Comparison of ENCODE assay signal across 18 cellular contexts in the genomic region with DNA sequence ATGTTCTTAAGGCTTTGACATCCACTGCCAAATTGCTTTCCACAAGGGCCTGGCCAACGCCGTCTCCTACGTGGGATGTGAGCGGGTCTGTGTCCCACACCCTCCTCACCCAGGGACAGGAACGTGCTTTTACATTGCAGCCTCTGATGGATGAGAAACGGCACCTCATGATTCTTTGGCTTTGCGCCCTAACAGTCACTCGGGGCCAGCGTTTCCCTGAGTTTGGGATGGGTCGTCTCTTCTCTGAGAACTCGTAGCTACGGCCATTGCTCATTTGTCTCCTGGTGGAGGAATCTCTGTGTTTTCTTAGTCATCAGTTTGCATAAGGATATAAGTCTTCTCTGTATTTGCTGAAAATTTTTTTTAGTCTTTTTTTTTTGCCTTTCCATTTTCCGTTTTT. TPM values are rescaled to one million over a fixed set of nuclear protein-coding genes. Genes with fewer than 3 reads are reported as not detected.
A peak's percentile ranks its signal among the peaks of the same experiment; 100 is the strongest.
DNase-seq lines count a peak whose midpoint lies in the region; ATAC-seq and TF ChIP-seq lines count a peak whose summit lies in the region.
"Had no signal": no experiment of that assay in that cellular context is flagged by ENCODE, and none has a peak within 500 bp of the region (broad histone marks: within the 10 kb centered on the region; RNA-seq: fewer than 3 reads in every experiment).

No MANE protein-coding gene starts in this region.

- peaks cover 6% of the 10 kb centered on the region for H3K27me3 Mint-ChIP-seq in T-helper 17 cell
- peaks cover 4% of the 10 kb centered on the region for H3K27me3 Mint-ChIP-seq in glutamatergic neuron (ENCODE audit: unreplicated experiment)
- no peaks in the 10 kb centered on the region for H3K27me3 Mint-ChIP-seq in mesothelial cell of epicardium (ENCODE audit: low read depth)
- H3K27me3 Mint-ChIP-seq: activated CD4-positive, alpha-beta memory T cell treated with anti-CD3 and anti-CD28 coated beads for 36 hours had no signal

- H3K9me3 Mint-ChIP-seq in glutamatergic neuron (ENCODE audit: unreplicated experiment) (no peaks in the 10 kb centered on the region), mesothelial cell of epicardium (no peaks in the 10 kb centered on the region)
- H3K9me3 Mint-ChIP-seq: activated CD4-positive, alpha-beta memory T cell treated with anti-CD3 and anti-CD28 coated beads for 36 hours; activated T-helper 17 cell treated with anti-CD3 and anti-CD28 coated beads, Interleukin-2, amount 50 U/mL, for 72 hours had no signal

- no peak for TF ChIP-seq CTCF in glutamatergic neuron (IDR thresholded peaks at IDR 0.05; ENCODE audit: partially characterized antibody, unreplicated experiment)
- TF ChIP-seq CTCF in mesothelial cell of epicardium (IDR thresholded peaks at IDR 0.05; ENCODE audit: unreplicated experiment), result no peak

- H3K9me3 ChIP-seq in T-helper 17 cell (ENCODE audit: control insufficient read depth, low read length, poor library complexity, severe bottlenecking), result no peaks in the 10 kb centered on the region

- peak; percentile 25 for DNase-seq in 8988T
- DNase-seq in T-helper 17 cell, result peak in 1 of 3 donors; percentile 1
- DNase-seq in glutamatergic neuron, result peak; percentile 8
- peak in 1 of 2 experiments; percentile 42 for DNase-seq in mesothelial cell of epicardium (ENCODE audit: low spot score in 2 of 2, unreplicated experiment in 2 of 2)
- DNase-seq in stimulated activated naive CD4-positive, alpha-beta T cell (lab: John Stamatoyannopoulos, UW), result no peak
- no peak for DNase-seq in NCI-H446 (lab: John Stamatoyannopoulos, UW)
- no peak for DNase-seq in GM19238 (ENCODE audit: insufficient read length, low spot score)
- DNase-seq: activated CD4-positive, alpha-beta memory T cell treated with anti-CD3 and anti-CD28 coated beads for 36 hours; effector CD8-positive, alpha-beta T cell; hippocampal formation; Karpas-422; mammary epithelial cell; NCI-H526; T-helper 9 cell had no signal

- peak overlapping the region; percentile 47 for H3K27ac Mint-ChIP-seq in T-helper 17 cell
- no peak overlapping the region for H3K27ac Mint-ChIP-seq in glutamatergic neuron (ENCODE audit: unreplicated experiment)
- H3K27ac Mint-ChIP-seq in mesothelial cell of epicardium, result peak overlapping the region; percentile 94
- H3K27ac Mint-ChIP-seq: activated CD4-positive, alpha-beta memory T cell treated with anti-CD3 and anti-CD28 coated beads for 36 hours; activated T-helper 17 cell treated with anti-CD3 and anti-CD28 coated beads, Interleukin-2, amount 50 U/mL, for 72 hours had no signal

- H3K4me3 Mint-ChIP-seq in T-helper 17 cell, result no peak overlapping the region
- no peak overlapping the region for H3K4me3 Mint-ChIP-seq in glutamatergic neuron (ENCODE audit: unreplicated experiment)
- H3K4me3 Mint-ChIP-seq in mesothelial cell of epicardium, result peak overlapping the region; percentile 22
- H3K4me3 Mint-ChIP-seq: activated CD4-positive, alpha-beta memory T cell treated with anti-CD3 and anti-CD28 coated beads for 36 hours; activated T-helper 17 cell treated with anti-CD3 and anti-CD28 coated beads, Interleukin-2, amount 50 U/mL, for 72 hours had no signal

- peaks cover 8% of the 10 kb centered on the region for H3K4me1 Mint-ChIP-seq in T-helper 17 cell
- H3K4me1 Mint-ChIP-seq in glutamatergic neuron (ENCODE audit: low read depth, unreplicated experiment), result peaks cover 4% of the 10 kb centered on the region
- peaks cover 41% of the 10 kb centered on the region for H3K4me1 Mint-ChIP-seq in mesothelial cell of epicardium

- ATAC-seq in T-helper 17 cell (no peak), HG03139 (IDR thresholded peaks at IDR 0.05; ENCODE audit: unreplicated experiment) (no peak)
- ATAC-seq: activated T-helper 17 cell treated with anti-CD3 and anti-CD28 coated beads, Interleukin-2, amount 50 U/mL, for 72 hours had no signal

- H3K36me3 Mint-ChIP-seq in T-helper 17 cell (ENCODE audit: low read depth) (peaks cover 2% of the 10 kb centered on the region), glutamatergic neuron (ENCODE audit: unreplicated experiment) (no peaks in the 10 kb centered on the region), mesothelial cell of epicardium (no peaks in the 10 kb centered on the region)
- H3K36me3 Mint-ChIP-seq: activated CD4-positive, alpha-beta memory T cell treated with anti-CD3 and anti-CD28 coated beads for 36 hours had no signal

RNA-seq across cellular contexts. Expression of gene TNNT3, which starts 11.8 kb away (rescaled TPM):
- 1 to 10 TPM; 7.4 to 8.9 TPM for total RNA-seq in T-helper 17 cell
- not detected for total RNA-seq in glutamatergic neuron (ENCODE audit: unreplicated experiment)
- 15.2 to 19.0 TPM (median 18.0 TPM) in 3 replicates for total RNA-seq in mesothelial cell of epicardium
- total RNA-seq: H4, mammary epithelial cell, RPMI7951 had no signal

RNA-seq across cellular contexts. Expression of gene MRPL23, which starts 15.8 kb away (rescaled TPM):
- 10 to 100 TPM; 35.1 to 40.7 TPM for total RNA-seq in T-helper 17 cell
- total RNA-seq in glutamatergic neuron (ENCODE audit: unreplicated experiment), result 27.6 TPM
- 37.7 to 40.3 TPM (median 39.4 TPM) in 3 replicates for total RNA-seq in mesothelial cell of epicardium

RNA-seq across cellular contexts. Expression of gene PRR33, which starts 39.6 kb away (rescaled TPM):
- total RNA-seq in T-helper 17 cell (not detected), glutamatergic neuron (ENCODE audit: unreplicated experiment) (not detected), mesothelial cell of epicardium (not detected in 3 replicates)
- total RNA-seq: H4, mammary epithelial cell, RPMI7951 had no signal

Comparison
In these comparisons a context has a peak if more than half of its experiments do, and no peak if none do; other contexts are left out.
1. DNase-seq: peak in 8988T (single experiment) and glutamatergic neuron (single experiment); none in stimulated activated naive CD4-positive, alpha-beta T cell (0 of 6), NCI-H446 (0 of 2) and GM19238 (single experiment).